ENCODE assay signal across 1 cellular context in the genomic region with DNA sequence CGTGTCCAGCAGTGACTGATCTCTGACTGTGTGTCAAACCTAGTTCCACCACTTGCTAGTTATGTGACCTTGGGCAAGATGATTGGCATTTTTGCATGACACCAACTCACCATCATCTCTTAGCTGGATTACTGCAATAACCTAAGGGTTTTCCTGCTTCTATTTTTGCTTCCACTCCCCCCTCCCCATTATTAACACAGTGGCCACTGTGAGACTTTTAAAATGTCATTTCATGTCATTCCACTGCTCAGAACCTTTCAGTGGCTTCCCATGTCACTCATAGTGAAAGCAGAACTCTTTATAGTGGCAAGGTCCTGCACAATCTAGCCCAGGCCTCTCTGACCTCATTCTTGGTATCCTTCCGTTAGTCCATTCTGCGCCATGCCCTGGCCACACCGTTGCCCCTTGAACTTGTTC.
TF ChIP-seq lines count a peak whose summit lies in the region.

No MANE protein-coding gene starts in this region.

TF ChIP-seq in GM12878, 131 proteins besides CTCF, POLR2A, EP300 and RAD21 (continued from another document and continues in another):
- TF ChIP-seq REST (IDR thresholded peaks at IDR 0.05; ENCODE audit: low read depth, low read length) (no peak), TCF7 (IDR thresholded peaks at IDR 0.05; ENCODE audit: borderline replicate concordance) (peak; percentile 96), SRF (IDR thresholded peaks at IDR 0.05; ENCODE audit: low read depth in 2 of 2, low read length in 2 of 2) (peak in 1 of 2 experiments; percentile 56; a peak in 1 of 4 replicates), NR2F1 (conservative IDR thresholded peaks at IDR 0.05) (peak; percentile 90), NRF1 (conservative IDR thresholded peaks at IDR 0.05; ENCODE audit: low read depth, low read length) (no peak), KDM1A (IDR thresholded peaks at IDR 0.05; ENCODE audit: borderline replicate concordance) (no peak), POLR2AphosphoS2 (IDR thresholded peaks at IDR 0.05; ENCODE audit: low read depth, low read length) (no peak), MLLT1 (IDR thresholded peaks at IDR 0.05) (no peak), HDAC2 (IDR thresholded peaks at IDR 0.05) (no peak), SREBF1 (IDR thresholded peaks at IDR 0.05; ENCODE audit: low read length) (no peak), PML (IDR thresholded peaks at IDR 0.05; ENCODE audit: low read length) (0 out of 2 replicates have a peak, but pooled peaks have one; percentile 60), SMC3 (IDR thresholded peaks at IDR 0.05; ENCODE audit: borderline replicate concordance, low read length) (no peak), HSF1 (IDR thresholded peaks at IDR 0.05; ENCODE audit: low read depth, low read length) (no peak), ETV6 (conservative IDR thresholded peaks at IDR 0.05 in 1 of 2, IDR thresholded peaks at IDR 0.05 in 1 of 2; ENCODE audit: borderline replicate concordance in 1 of 2, low read depth in 1 of 2) (peak in 1 of 2 experiments; percentile 71; a peak in 1 of 4 replicates), CREM (IDR thresholded peaks at IDR 0.05; ENCODE audit: low read depth) (peak; percentile 91), BMI1 (IDR thresholded peaks at IDR 0.05; ENCODE audit: borderline replicate concordance) (peak; percentile 64; the same call in 1 of the 2 replicates), SP1 (IDR thresholded peaks at IDR 0.05; ENCODE audit: low read depth, low read length) (peak; percentile 37), CEBPB (IDR thresholded peaks at IDR 0.05; ENCODE audit: borderline replicate concordance in 1 of 2, low read depth in 2 of 2, low read length in 2 of 2) (peak in 1 of 2 experiments; percentile 86; a peak in 1 of 4 replicates), GABPA (IDR thresholded peaks at IDR 0.05; ENCODE audit: low read depth) (peak; percentile 31; the same call in 1 of the 2 replicates), ZNF622 (IDR thresholded peaks at IDR 0.05) (no peak), CEBPZ (IDR thresholded peaks at IDR 0.05; ENCODE audit: low read depth, low read length) (no peak), NR2C1 (IDR thresholded peaks at IDR 0.05) (peak; percentile 39), SREBF2 (IDR thresholded peaks at IDR 0.05; ENCODE audit: low read length) (no peak), SIX5 (IDR thresholded peaks at IDR 0.05; ENCODE audit: low read depth, low read length, severe bottlenecking) (no peak), IKZF2 (IDR thresholded peaks at IDR 0.05) (peak; percentile 92 to 93), STAT3 (IDR thresholded peaks at IDR 0.05; ENCODE audit: low read depth, low read length) (peak; percentile 28; the same call in 1 of the 2 replicates), TCF12 (IDR thresholded peaks at IDR 0.05; ENCODE audit: low read depth, low read length) (no peak; the same call in 1 of the 2 replicates), FOXK2 (IDR thresholded peaks at IDR 0.05) (no peak), RUNX3 (IDR thresholded peaks at IDR 0.05; ENCODE audit: low read length) (peak; percentile 95), ZNF24 (IDR thresholded peaks at IDR 0.05) (no peak), SMARCA5 (IDR thresholded peaks at IDR 0.05) (no peak), ATF2 (IDR thresholded peaks at IDR 0.05; ENCODE audit: low read length) (peak; percentile 95)
- TF ChIP-seq, protein P1, sequence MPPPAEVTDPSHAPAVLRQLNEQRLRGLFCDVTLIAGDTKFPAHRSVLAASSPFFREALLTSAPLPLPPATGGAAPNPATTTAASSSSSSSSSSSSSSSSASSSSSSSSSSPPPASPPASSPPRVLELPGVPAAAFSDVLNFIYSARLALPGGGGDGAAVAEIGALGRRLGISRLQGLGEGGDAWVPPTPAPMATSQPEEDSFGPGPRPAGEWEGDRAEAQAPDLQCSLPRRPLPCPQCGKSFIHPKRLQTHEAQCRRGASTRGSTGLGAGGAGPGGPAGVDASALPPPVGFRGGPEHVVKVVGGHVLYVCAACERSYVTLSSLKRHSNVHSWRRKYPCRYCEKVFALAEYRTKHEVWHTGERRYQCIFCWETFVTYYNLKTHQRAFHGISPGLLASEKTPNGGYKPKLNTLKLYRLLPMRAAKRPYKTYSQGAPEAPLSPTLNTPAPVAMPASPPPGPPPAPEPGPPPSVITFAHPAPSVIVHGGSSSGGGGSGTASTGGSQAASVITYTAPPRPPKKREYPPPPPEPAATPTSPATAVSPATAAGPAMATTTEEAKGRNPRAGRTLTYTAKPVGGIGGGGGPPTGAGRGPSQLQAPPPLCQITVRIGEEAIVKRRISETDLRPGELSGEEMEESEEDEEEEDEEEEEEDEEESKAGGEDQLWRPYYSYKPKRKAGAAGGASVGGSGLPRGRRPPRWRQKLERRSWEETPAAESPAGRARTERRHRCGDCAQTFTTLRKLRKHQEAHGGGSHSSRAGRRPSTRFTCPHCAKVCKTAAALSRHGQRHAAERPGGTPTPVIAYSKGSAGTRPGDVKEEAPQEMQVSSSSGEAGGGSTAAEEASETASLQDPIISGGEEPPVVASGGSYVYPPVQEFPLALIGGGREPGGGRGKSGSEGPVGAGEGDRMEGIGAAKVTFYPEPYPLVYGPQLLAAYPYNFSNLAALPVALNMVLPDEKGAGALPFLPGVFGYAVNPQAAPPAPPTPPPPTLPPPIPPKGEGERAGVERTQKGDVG (CRISPR knock-in tag; IDR thresholded peaks at IDR 0.05): no peak
- TF ChIP-seq, protein P2, sequence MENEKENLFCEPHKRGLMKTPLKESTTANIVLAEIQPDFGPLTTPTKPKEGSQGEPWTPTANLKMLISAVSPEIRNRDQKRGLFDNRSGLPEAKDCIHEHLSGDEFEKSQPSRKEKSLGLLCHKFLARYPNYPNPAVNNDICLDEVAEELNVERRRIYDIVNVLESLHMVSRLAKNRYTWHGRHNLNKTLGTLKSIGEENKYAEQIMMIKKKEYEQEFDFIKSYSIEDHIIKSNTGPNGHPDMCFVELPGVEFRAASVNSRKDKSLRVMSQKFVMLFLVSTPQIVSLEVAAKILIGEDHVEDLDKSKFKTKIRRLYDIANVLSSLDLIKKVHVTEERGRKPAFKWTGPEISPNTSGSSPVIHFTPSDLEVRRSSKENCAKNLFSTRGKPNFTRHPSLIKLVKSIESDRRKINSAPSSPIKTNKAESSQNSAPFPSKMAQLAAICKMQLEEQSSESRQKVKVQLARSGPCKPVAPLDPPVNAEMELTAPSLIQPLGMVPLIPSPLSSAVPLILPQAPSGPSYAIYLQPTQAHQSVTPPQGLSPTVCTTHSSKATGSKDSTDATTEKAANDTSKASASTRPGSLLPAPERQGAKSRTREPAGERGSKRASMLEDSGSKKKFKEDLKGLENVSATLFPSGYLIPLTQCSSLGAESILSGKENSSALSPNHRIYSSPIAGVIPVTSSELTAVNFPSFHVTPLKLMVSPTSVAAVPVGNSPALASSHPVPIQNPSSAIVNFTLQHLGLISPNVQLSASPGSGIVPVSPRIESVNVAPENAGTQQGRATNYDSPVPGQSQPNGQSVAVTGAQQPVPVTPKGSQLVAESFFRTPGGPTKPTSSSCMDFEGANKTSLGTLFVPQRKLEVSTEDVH (IDR thresholded peaks at IDR 0.05; ENCODE audit: low read depth, partially characterized antibody): no peak
- TF ChIP-seq, protein P3, sequence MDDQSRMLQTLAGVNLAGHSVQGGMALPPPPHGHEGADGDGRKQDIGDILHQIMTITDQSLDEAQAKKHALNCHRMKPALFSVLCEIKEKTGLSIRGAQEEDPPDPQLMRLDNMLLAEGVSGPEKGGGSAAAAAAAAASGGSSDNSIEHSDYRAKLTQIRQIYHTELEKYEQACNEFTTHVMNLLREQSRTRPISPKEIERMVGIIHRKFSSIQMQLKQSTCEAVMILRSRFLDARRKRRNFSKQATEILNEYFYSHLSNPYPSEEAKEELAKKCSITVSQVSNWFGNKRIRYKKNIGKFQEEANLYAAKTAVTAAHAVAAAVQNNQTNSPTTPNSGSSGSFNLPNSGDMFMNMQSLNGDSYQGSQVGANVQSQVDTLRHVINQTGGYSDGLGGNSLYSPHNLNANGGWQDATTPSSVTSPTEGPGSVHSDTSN (IDR thresholded peaks at IDR 0.05; ENCODE audit: insufficient replicate concordance, low read depth, low read length): no peak
- TF ChIP-seq, protein P4, sequence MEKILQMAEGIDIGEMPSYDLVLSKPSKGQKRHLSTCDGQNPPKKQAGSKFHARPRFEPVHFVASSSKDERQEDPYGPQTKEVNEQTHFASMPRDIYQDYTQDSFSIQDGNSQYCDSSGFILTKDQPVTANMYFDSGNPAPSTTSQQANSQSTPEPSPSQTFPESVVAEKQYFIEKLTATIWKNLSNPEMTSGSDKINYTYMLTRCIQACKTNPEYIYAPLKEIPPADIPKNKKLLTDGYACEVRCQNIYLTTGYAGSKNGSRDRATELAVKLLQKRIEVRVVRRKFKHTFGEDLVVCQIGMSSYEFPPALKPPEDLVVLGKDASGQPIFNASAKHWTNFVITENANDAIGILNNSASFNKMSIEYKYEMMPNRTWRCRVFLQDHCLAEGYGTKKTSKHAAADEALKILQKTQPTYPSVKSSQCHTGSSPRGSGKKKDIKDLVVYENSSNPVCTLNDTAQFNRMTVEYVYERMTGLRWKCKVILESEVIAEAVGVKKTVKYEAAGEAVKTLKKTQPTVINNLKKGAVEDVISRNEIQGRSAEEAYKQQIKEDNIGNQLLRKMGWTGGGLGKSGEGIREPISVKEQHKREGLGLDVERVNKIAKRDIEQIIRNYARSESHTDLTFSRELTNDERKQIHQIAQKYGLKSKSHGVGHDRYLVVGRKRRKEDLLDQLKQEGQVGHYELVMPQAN (conservative IDR thresholded peaks at IDR 0.05): no peak
